27 cellular contexts compared by ENCODE assay signal in the genomic region with DNA sequence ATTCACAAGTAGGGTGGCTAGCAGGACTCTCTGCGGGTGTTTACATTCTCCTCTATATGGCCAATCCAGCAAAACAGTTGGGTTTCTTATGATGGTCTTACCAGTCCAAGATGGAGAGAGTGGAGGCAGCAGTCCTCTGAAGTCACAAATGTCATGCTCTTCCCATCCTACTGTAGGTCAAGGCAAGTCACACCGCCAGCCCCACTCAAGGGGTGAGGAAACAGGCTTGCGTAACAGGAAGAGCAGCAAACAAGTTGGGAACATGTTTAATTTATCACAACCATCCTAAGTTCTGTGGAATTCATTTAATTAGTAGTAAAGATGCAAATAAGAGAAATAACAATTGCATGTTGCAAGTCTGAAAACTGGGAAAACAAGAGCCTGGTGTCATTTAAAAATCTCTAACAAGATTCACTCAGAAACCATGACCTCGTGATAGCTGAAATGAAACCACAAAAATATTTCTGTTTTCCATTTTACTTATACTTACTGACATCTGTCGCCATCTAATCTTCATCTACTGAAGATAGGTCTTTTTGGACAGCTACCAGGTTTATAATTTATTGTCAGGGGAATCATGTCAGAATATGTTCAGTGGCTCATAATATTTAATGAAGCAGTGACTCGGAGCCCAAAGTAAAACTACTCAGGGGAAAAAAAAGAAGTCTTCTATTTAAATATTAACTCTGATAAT.
"Had no signal": no experiment of that assay in that cellular context is flagged by ENCODE, and none has a peak within 500 bp of the region (broad histone marks: within the 10 kb centered on the region; RNA-seq: fewer than 3 reads in every experiment).

No MANE protein-coding gene starts in this region.

- H3K9ac ChIP-seq: parathyroid adenoma had no signal

- H3K4me2 ChIP-seq: smooth muscle cell had no signal

- H3K4me1 ChIP-seq: esophagus squamous epithelium, left lung, lower lobe of right lung, parathyroid adenoma, right atrium auricular region, vagina had no signal

- ATAC-seq: activated CD8-positive, alpha-beta T cell treated with anti-CD3 and anti-CD28 coated beads for 36 hours; activated T-cell treated with anti-CD3 and anti-CD28 coated beads, Interleukin-2, amount 50 U/mL, for 4 hours; activated T-helper 17 cell treated with anti-CD3 and anti-CD28 coated beads, Interleukin-2, amount 50 U/mL, for 72 hours; left lung; lower lobe of right lung; naive thymus-derived CD8-positive, alpha-beta T cell; stimulated activated memory B cell treated with anti-CD40 and anti-IgM and Interleukin-4, amounts not matched to agents 10 μg/mL and 1 μg/mL and 100 μg/mL, for 72 hours; stimulated activated naive CD8-positive, alpha-beta T cell treated with anti-CD3 and anti-CD28 coated beads, Interleukin-15, amount 100 ng/mL, for 72 hours had no signal

- H3K79me2 ChIP-seq: parathyroid adenoma had no signal

- H3K4me3 ChIP-seq: esophagus squamous epithelium, left lung, lower lobe of right lung, right atrium auricular region, smooth muscle cell, vagina had no signal

- H3K36me3 ChIP-seq: esophagus squamous epithelium, left lung, lower lobe of right lung, right atrium auricular region, vagina had no signal

- H2AFZ ChIP-seq: parathyroid adenoma had no signal

- DNase-seq: activated B cell treated with CpG ODN at 0.5 μM for 24 hours; activated CD4-positive, alpha-beta T cell treated with anti-CD3 and anti-CD28 coated beads, Interleukin-2, amount 50 U/mL, for 1 hour; activated CD8-positive, alpha-beta T cell treated with anti-CD3 and anti-CD28 coated beads for 36 hours; activated gamma-delta T cell treated with Interleukin-2 at 50 U/mL for 16 hours; activated naive CD4-positive, alpha-beta T cell treated with anti-CD3 and anti-CD28 coated beads, Interleukin-2, amount 50 U/mL, for 16 hours; activated T-cell treated with anti-CD3 and anti-CD28 coated beads, Interleukin-2, amount 50 U/mL, for 4 hours; amniotic stem cell; caudate nucleus; esophagus squamous epithelium; foreskin melanocyte; left lung; lower lobe of right lung; mesenchymal stem cell; naive thymus-derived CD8-positive, alpha-beta T cell; nucleus accumbens; stimulated activated CD4-positive, alpha-beta T cell treated with anti-CD3 and anti-CD28 coated beads, Interleukin-1b, Interleukin-23, amount 100 ng/mL, for 48 hours; stimulated activated CD4-positive, alpha-beta T cell treated with anti-CD3 and anti-CD28 coated beads, Interleukin-4, amount 100 ng/mL, for 4 hours; stimulated activated CD8-positive, alpha-beta memory T cell treated with anti-CD3 and anti-CD28 coated beads, Interleukin-4, amount 100 ng/mL, for 48 hours; stimulated activated naive CD8-positive, alpha-beta T cell treated with anti-CD3 and anti-CD28 coated beads, Interleukin-15, amount 100 ng/mL, for 72 hours; substantia nigra had no signal

- H3K27me3 ChIP-seq: esophagus squamous epithelium, left lung, right atrium auricular region, vagina had no signal

- H3K27ac ChIP-seq: epithelial cell of prostate, esophagus squamous epithelium, left lung, lower lobe of right lung, parathyroid adenoma, right atrium auricular region, vagina had no signal

- H3K9me3 ChIP-seq: esophagus squamous epithelium, left lung, lower lobe of right lung, right atrium auricular region, vagina had no signal
